In genomic region chr7:12136545-12136944, GRCh38 we compare ENCODE assay signal across 34 cellular contexts.
"Had no signal": no experiment of that assay in that cellular context is flagged by ENCODE, and none has a peak within 500 bp of the region (broad histone marks: within the 10 kb centered on the region; RNA-seq: fewer than 3 reads in every experiment).

No MANE protein-coding gene starts in this region.

- ATAC-seq: activated CD8-positive, alpha-beta T cell treated with anti-CD3 and anti-CD28 coated beads for 36 hours; activated naive CD4-positive, alpha-beta T cell treated with anti-CD3 and anti-CD28 coated beads, Interleukin-2, amount 50 U/mL, for 72 hours; activated T-helper 17 cell treated with anti-CD3 and anti-CD28 coated beads, Interleukin-2, amount 50 U/mL, for 72 hours; body of pancreas had no signal

- H3K4me3 ChIP-seq: adrenal gland, body of pancreas, breast epithelium had no signal

- H3K4me1 ChIP-seq: adrenal gland, body of pancreas, breast epithelium had no signal

- H3K4me3 Mint-ChIP-seq: activated B cell treated with CpG ODN at 0.5 μM for 24 hours; activated CD4-positive, alpha-beta memory T cell treated with anti-CD3 and anti-CD28 coated beads for 36 hours; activated CD4-positive, alpha-beta T cell treated with anti-CD3 and anti-CD28 coated beads, Interleukin-2, amount 10 ng/mL, durations not matched to agents 24 days and 14 days; activated CD8-positive, alpha-beta T cell treated with anti-CD3 and anti-CD28 coated beads for 36 hours; activated naive CD4-positive, alpha-beta T cell treated with anti-CD3 and anti-CD28 coated beads for 36 hours; activated naive CD8-positive, alpha-beta T cell treated with anti-CD3 and anti-CD28 coated beads for 36 hours; activated T-cell treated with anti-CD3 and anti-CD28 coated beads, Interleukin-2, amount 50 U/mL, for 24 hours; activated T-cell treated with anti-CD3 and anti-CD28 coated beads, Interleukin-2, amount 50 U/mL, for 72 hours; activated T-helper 1 cell treated with anti-CD3 and anti-CD28 coated beads, Interleukin-12 subunit alpha, Interleukin-12 subunit beta, Interleukin-2, Interleukin-4 antibody, amounts not matched to agents 30 ng/mL and 10 ng/mL and 1 ng/mL, durations not matched to agents 14 hours and 24 hours and 36 hours; activated T-helper 17 cell treated with anti-CD3 and anti-CD28 coated beads, Interleukin-2, amount 50 U/mL, for 72 hours; T-helper 1 cell treated with Interleukin-12 subunit alpha and Interleukin-12 subunit beta and Interleukin-4 antibody, amounts not matched to agents 30 μg/mL and 1 μg/mL, for 36 hours; T-helper 2 cell treated with Interferon-gamma antibody and Interleukin-4, amounts not matched to agents 5 μg/mL and 100 μg/mL, for 36 hours had no signal

- H3K27me3 ChIP-seq: adrenal gland, body of pancreas, brain microvascular endothelial cell, breast epithelium had no signal

- DNase-seq: activated B cell treated with CpG ODN at 0.5 μM for 24 hours; activated CD4-positive, alpha-beta memory T cell treated with anti-CD3 and anti-CD28 coated beads for 36 hours; activated CD4-positive, alpha-beta T cell treated with anti-CD3 and anti-CD28 coated beads for 4 hours; activated CD4-positive, alpha-beta T cell treated with anti-CD3 and anti-CD28 coated beads, Interleukin-2, amount 10 ng/mL, durations not matched to agents 24 days and 14 days; activated CD4-positive, alpha-beta T cell treated with anti-CD3 and anti-CD28 coated beads, Interleukin-2, amount 50 U/mL, for 1 hour; activated CD4-positive, alpha-beta T cell treated with anti-CD3 and anti-CD28 coated beads, Interleukin-2, amount 50 U/mL, for 4 hours; activated CD4-positive, CD25-positive, alpha-beta regulatory T cell treated with anti-CD3 and anti-CD28 coated beads, Interleukin-2, amount 50 U/mL, for 72 hours; activated CD8-positive, alpha-beta memory T cell treated with anti-CD3 and anti-CD28 coated beads, Interleukin-2, amount 50 U/mL, for 4 hours; activated CD8-positive, alpha-beta T cell treated with anti-CD3 and anti-CD28 coated beads for 36 hours; activated effector memory CD4-positive, alpha-beta T cell treated with anti-CD3 and anti-CD28 coated beads, Interleukin-2, amount 50 U/mL, for 16 hours; activated gamma-delta T cell treated with Interleukin-2 at 50 U/mL for 16 hours; activated naive CD4-positive, alpha-beta T cell; activated naive CD4-positive, alpha-beta T cell treated with anti-CD3 and anti-CD28 coated beads for 36 hours; activated naive CD4-positive, alpha-beta T cell treated with anti-CD3 and anti-CD28 coated beads, Interleukin-2, amount 50 U/mL, for 16 hours; activated naive CD8-positive, alpha-beta T cell treated with anti-CD3 and anti-CD28 coated beads for 36 hours; activated T-cell treated with anti-CD3 and anti-CD28 coated beads, Interleukin-2, amount 50 U/mL, for 24 hours; activated T-cell treated with anti-CD3 and anti-CD28 coated beads, Interleukin-2, amount 50 U/mL, for 72 hours; adrenal gland; amniotic stem cell; aorta; body of pancreas; brain microvascular endothelial cell; central memory CD4-positive, alpha-beta T cell; T-helper 1 cell; T-helper 9 cell had no signal

- H3K4me1 Mint-ChIP-seq: activated B cell treated with CpG ODN at 0.5 μM for 24 hours; activated CD4-positive, alpha-beta T cell treated with anti-CD3 and anti-CD28 coated beads, Interleukin-2, amount 10 ng/mL, durations not matched to agents 24 days and 14 days; activated T-helper 17 cell treated with anti-CD3 and anti-CD28 coated beads, Interleukin-2, amount 50 U/mL, for 72 hours had no signal

- H3K27me3 Mint-ChIP-seq: activated CD4-positive, alpha-beta memory T cell treated with anti-CD3 and anti-CD28 coated beads for 36 hours; activated CD4-positive, alpha-beta T cell treated with anti-CD3 and anti-CD28 coated beads, Interleukin-2, amount 10 ng/mL, durations not matched to agents 24 days and 14 days; activated naive CD8-positive, alpha-beta T cell treated with anti-CD3 and anti-CD28 coated beads for 36 hours had no signal

- H3K27ac ChIP-seq: adrenal gland, body of pancreas, brain microvascular endothelial cell, breast epithelium, VCaP had no signal

- H3K9me3 Mint-ChIP-seq: activated B cell treated with CpG ODN at 0.5 μM for 24 hours; activated naive CD4-positive, alpha-beta T cell treated with anti-CD3 and anti-CD28 coated beads, Interleukin-2, amount 50 U/mL, for 72 hours; activated T-helper 17 cell treated with anti-CD3 and anti-CD28 coated beads, Interleukin-2, amount 50 U/mL, for 72 hours had no signal

- FAIRE-seq: astrocyte, TTC549 had no signal

- H3K36me3 Mint-ChIP-seq: activated naive CD4-positive, alpha-beta T cell treated with anti-CD3 and anti-CD28 coated beads, Interleukin-2, amount 50 U/mL, for 72 hours had no signal

- H3K36me3 ChIP-seq: adrenal gland, brain microvascular endothelial cell, breast epithelium had no signal

- H3K9me3 ChIP-seq: adrenal gland, body of pancreas, breast epithelium had no signal
